Comparison of ENCODE assay signal across 14 cellular contexts in the genomic region with DNA sequence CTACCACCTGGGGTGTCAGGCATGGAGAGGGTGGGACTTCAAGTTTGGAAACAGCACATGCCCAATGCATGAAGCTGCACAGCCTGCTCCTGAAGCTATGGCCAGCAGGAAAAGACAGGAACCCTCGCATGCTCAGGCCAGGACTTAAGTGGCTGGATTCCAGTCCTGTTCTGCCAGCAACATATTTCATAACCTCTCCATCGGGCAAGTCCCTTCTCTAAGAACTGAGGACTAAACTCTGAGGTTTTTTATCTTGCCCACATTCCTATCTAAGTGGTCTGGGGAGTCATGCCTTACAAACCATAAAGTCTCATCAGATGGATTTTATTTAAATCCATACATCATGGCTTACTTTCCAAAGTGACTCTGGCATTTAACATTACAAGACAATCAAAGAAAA. TPM values are rescaled to one million over a fixed set of nuclear protein-coding genes. Genes with fewer than 3 reads are reported as not detected.
DNase-seq lines count a peak whose midpoint lies in the region; ATAC-seq and TF ChIP-seq lines count a peak whose summit lies in the region.
"Had no signal": no experiment of that assay in that cellular context is flagged by ENCODE, and none has a peak within 500 bp of the region (broad histone marks: within the 10 kb centered on the region; RNA-seq: fewer than 3 reads in every experiment).

No MANE protein-coding gene starts in this region.

- CTCF ChIA-PET in activated CD4-positive, alpha-beta memory T cell treated with anti-CD3 and anti-CD28 coated beads, Interleukin-2, amount 10 ng/mL, durations not matched to agents 7 days and 5 days (lab: Charles Lee): no interaction called here

- peak; percentile 10 for DNase-seq in HPDE6-E6E7 (ENCODE audit: extremely low spot score)
- DNase-seq in astrocyte of the spinal cord (ENCODE audit: low read depth, low spot score): peak; percentile 29
- DNase-seq in heart right ventricle: no peak
- DNase-seq in stromal cell of bone marrow (ENCODE audit: low read depth): peak; percentile 56
- DNase-seq in stimulated activated naive CD4-positive, alpha-beta T cell (lab: John Stamatoyannopoulos, UW): no peak
- no peak for DNase-seq in SW480 (ENCODE audit: low spot score)
- no peak for DNase-seq in activated CD4-positive, alpha-beta memory T cell treated with anti-CD3 and anti-CD28 coated beads, Interleukin-2, amount 10 ng/mL, durations not matched to agents 7 days and 5 days
- DNase-seq: hypothalamus, KBM-7, NCI-H2081 treated with DMSO at 0.1 percent for 48 hours, substantia nigra had no signal

- H3K27me3 ChIP-seq in heart right ventricle: no peaks in the 10 kb centered on the region

- no peak overlapping the region for H3K4me3 Mint-ChIP-seq in activated CD4-positive, alpha-beta memory T cell treated with anti-CD3 and anti-CD28 coated beads, Interleukin-2, amount 10 ng/mL, durations not matched to agents 7 days and 5 days
- H3K4me3 Mint-ChIP-seq: activated naive CD4-positive, alpha-beta T cell treated with anti-CD3 and anti-CD28 coated beads, Interleukin-2, amount 50 U/mL, for 24 hours; T-helper 1 cell treated with Interleukin-12 subunit alpha and Interleukin-12 subunit beta and Interleukin-4 antibody, amounts not matched to agents 30 μg/mL and 1 μg/mL, for 36 hours had no signal

- no peak overlapping the region for H3K27ac ChIP-seq in heart right ventricle

- no peaks in the 10 kb centered on the region for H3K9me3 Mint-ChIP-seq in activated CD4-positive, alpha-beta memory T cell treated with anti-CD3 and anti-CD28 coated beads, Interleukin-2, amount 10 ng/mL, durations not matched to agents 7 days and 5 days
- H3K9me3 Mint-ChIP-seq: activated naive CD4-positive, alpha-beta T cell treated with anti-CD3 and anti-CD28 coated beads, Interleukin-2, amount 50 U/mL, for 24 hours; T-helper 1 cell treated with Interleukin-12 subunit alpha and Interleukin-12 subunit beta and Interleukin-4 antibody, amounts not matched to agents 30 μg/mL and 1 μg/mL, for 36 hours had no signal

- no peaks in the 10 kb centered on the region for H3K9me3 ChIP-seq in heart right ventricle

- H3K36me3 ChIP-seq in heart right ventricle: no peaks in the 10 kb centered on the region

- ATAC-seq in heart right ventricle: peak in 6 of 8 donors; percentile 38 to 89 (median 60)
- no peak for ATAC-seq in HG02763 (IDR thresholded peaks at IDR 0.05; ENCODE audit: unreplicated experiment)

- no peaks in the 10 kb centered on the region for H3K4me1 Mint-ChIP-seq in activated CD4-positive, alpha-beta memory T cell treated with anti-CD3 and anti-CD28 coated beads, Interleukin-2, amount 10 ng/mL, durations not matched to agents 7 days and 5 days
- H3K4me1 Mint-ChIP-seq: activated naive CD4-positive, alpha-beta T cell treated with anti-CD3 and anti-CD28 coated beads, Interleukin-2, amount 50 U/mL, for 24 hours had no signal

- POLR2A ChIA-PET in activated CD4-positive, alpha-beta memory T cell treated with anti-CD3 and anti-CD28 coated beads, Interleukin-2, amount 10 ng/mL, durations not matched to agents 7 days and 5 days (lab: Charles Lee): no interaction called here

- no peak overlapping the region for H3K27ac Mint-ChIP-seq in activated CD4-positive, alpha-beta memory T cell treated with anti-CD3 and anti-CD28 coated beads, Interleukin-2, amount 10 ng/mL, durations not matched to agents 7 days and 5 days
- H3K27ac Mint-ChIP-seq: activated naive CD4-positive, alpha-beta T cell treated with anti-CD3 and anti-CD28 coated beads, Interleukin-2, amount 50 U/mL, for 24 hours; T-helper 1 cell treated with Interleukin-12 subunit alpha and Interleukin-12 subunit beta and Interleukin-4 antibody, amounts not matched to agents 30 μg/mL and 1 μg/mL, for 36 hours had no signal

- intact Hi-C loops in heart right ventricle (cut with DNase I): no loop called here

- TF ChIP-seq CTCF in astrocyte of the spinal cord (IDR thresholded peaks at IDR 0.05; ENCODE audit: low read depth, low read length) (no peak), heart right ventricle (IDR thresholded peaks at IDR 0.05) (no peak)

- peaks cover 4% of the 10 kb centered on the region for H3K27me3 Mint-ChIP-seq in activated CD4-positive, alpha-beta memory T cell treated with anti-CD3 and anti-CD28 coated beads, Interleukin-2, amount 10 ng/mL, durations not matched to agents 7 days and 5 days
- H3K27me3 Mint-ChIP-seq: activated naive CD4-positive, alpha-beta T cell treated with anti-CD3 and anti-CD28 coated beads, Interleukin-2, amount 50 U/mL, for 24 hours had no signal

- no peak overlapping the region for H3K4me3 ChIP-seq in astrocyte of the spinal cord (ENCODE audit: low read depth, low read length)
- H3K4me3 ChIP-seq in heart right ventricle: no peak overlapping the region

- in situ Hi-C loops in astrocyte of the spinal cord (cut with HindIII; ENCODE audit: low sequenced_read_pairs): no loop called here

- H3K36me3 Mint-ChIP-seq in activated CD4-positive, alpha-beta memory T cell treated with anti-CD3 and anti-CD28 coated beads, Interleukin-2, amount 10 ng/mL, durations not matched to agents 7 days and 5 days (ENCODE audit: low read depth): no peaks in the 10 kb centered on the region
- H3K36me3 Mint-ChIP-seq: activated naive CD4-positive, alpha-beta T cell treated with anti-CD3 and anti-CD28 coated beads, Interleukin-2, amount 50 U/mL, for 24 hours had no signal

- H3K4me1 ChIP-seq in heart right ventricle: peaks cover 0 to 8% (median 0%) of the 10 kb centered on the region in 9 donors

- WGBS in heart right ventricle, 2 donors: 25 to 29% methylated on average over 2 of the region's 2 CpGs

RNA-seq across cellular contexts. Expression of a gene that starts 27.5 kb away (rescaled TPM):
- total RNA-seq in heart right ventricle: 1 to 10 TPM; 1.3 to 3.8 (median 1.9) TPM
- 1 to 10 TPM; 1.2 to 1.3 TPM for polyA plus RNA-seq in heart right ventricle
- total RNA-seq in activated CD4-positive, alpha-beta memory T cell treated with anti-CD3 and anti-CD28 coated beads, Interleukin-2, amount 10 ng/mL, durations not matched to agents 7 days and 5 days: 10 to 100 TPM; 13.9 to 14.3 TPM

Comparison
In these comparisons a context has a peak if more than half of its experiments do, and no peak if none do; other contexts are left out.
1. DNase-seq: peak in HPDE6-E6E7 (single experiment), astrocyte of the spinal cord (single experiment) and stromal cell of bone marrow (single experiment); none in heart right ventricle (0 of 2), stimulated activated naive CD4-positive, alpha-beta T cell (0 of 6), SW480 (single experiment) and activated CD4-positive, alpha-beta memory T cell treated with anti-CD3 and anti-CD28 coated beads, Interleukin-2, amount 10 ng/mL, durations not matched to agents 7 days and 5 days (single experiment).